Comparison of ENCODE assay signal across 1 cellular context in genomic region chr6:27478141-27478705, GRCh38.
TF ChIP-seq lines count a peak whose summit lies in the region.

No MANE protein-coding gene starts in this region.

TF ChIP-seq in HepG2, 621 proteins besides CTCF, POLR2A, EP300 and RAD21 (continued from another document):
- TF ChIP-seq ETV6 (CRISPR knock-in tag; conservative IDR thresholded peaks at IDR 0.05) (peak; percentile 16; the same call in 1 of the 2 replicates), SYNCRIP (IDR thresholded peaks at IDR 0.05; ENCODE audit: insufficient read depth, low read depth, low read length) (no peak), CHD4 (IDR thresholded peaks at IDR 0.05; ENCODE audit: borderline replicate concordance, low read length) (peak; percentile 53; the same call in 1 of the 2 replicates), ZNF709 (CRISPR knock-in tag; IDR thresholded peaks at IDR 0.05) (0 out of 2 replicates have a peak, but pooled peaks have one; percentile 0), ZFY (CRISPR knock-in tag; IDR thresholded peaks at IDR 0.05) (0 out of 2 replicates have a peak, but pooled peaks have one; percentile 6), CBX2 (IDR thresholded peaks at IDR 0.05; ENCODE audit: low read depth, low read length) (no peak), CBX2 (CRISPR knock-in tag; IDR thresholded peaks at IDR 0.05; ENCODE audit: low read depth) (no peak), SIN3A (IDR thresholded peaks at IDR 0.05; ENCODE audit: borderline replicate concordance, low read depth, low read length) (0 out of 2 replicates have a peak, but pooled peaks have one; percentile 3), ZNF18 (CRISPR knock-in tag; IDR thresholded peaks at IDR 0.05; ENCODE audit: insufficient replicate concordance) (peak; percentile 71), TP53 (CRISPR knock-in tag; conservative IDR thresholded peaks at IDR 0.05) (0 out of 2 replicates have a peak, but pooled peaks have one; percentile 32), ZNF749 (CRISPR knock-in tag; IDR thresholded peaks at IDR 0.05; ENCODE audit: borderline replicate concordance) (no peak), ZNF558 (CRISPR knock-in tag; IDR thresholded peaks at IDR 0.05; ENCODE audit: borderline replicate concordance) (0 out of 2 replicates have a peak, but pooled peaks have one; percentile 29), ZFP37 (CRISPR knock-in tag; IDR thresholded peaks at IDR 0.05; ENCODE audit: borderline replicate concordance) (0 out of 2 replicates have a peak, but pooled peaks have one; percentile 43), AFF4 (CRISPR knock-in tag; IDR thresholded peaks at IDR 0.05) (no peak)
- TF ChIP-seq, protein P1, sequence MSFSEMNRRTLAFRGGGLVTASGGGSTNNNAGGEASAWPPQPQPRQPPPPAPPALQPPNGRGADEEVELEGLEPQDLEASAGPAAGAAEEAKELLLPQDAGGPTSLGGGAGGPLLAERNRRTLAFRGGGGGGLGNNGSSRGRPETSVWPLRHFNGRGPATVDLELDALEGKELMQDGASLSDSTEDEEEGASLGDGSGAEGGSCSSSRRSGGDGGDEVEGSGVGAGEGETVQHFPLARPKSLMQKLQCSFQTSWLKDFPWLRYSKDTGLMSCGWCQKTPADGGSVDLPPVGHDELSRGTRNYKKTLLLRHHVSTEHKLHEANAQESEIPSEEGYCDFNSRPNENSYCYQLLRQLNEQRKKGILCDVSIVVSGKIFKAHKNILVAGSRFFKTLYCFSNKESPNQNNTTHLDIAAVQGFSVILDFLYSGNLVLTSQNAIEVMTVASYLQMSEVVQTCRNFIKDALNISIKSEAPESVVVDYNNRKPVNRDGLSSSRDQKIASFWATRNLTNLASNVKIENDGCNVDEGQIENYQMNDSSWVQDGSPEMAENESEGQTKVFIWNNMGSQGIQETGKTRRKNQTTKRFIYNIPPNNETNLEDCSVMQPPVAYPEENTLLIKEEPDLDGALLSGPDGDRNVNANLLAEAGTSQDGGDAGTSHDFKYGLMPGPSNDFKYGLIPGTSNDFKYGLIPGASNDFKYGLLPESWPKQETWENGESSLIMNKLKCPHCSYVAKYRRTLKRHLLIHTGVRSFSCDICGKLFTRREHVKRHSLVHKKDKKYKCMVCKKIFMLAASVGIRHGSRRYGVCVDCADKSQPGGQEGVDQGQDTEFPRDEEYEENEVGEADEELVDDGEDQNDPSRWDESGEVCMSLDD (CRISPR knock-in tag; IDR thresholded peaks at IDR 0.05; ENCODE audit: borderline replicate concordance) = 0 out of 2 replicates have a peak, but pooled peaks have one; percentile 34
